In the genomic region with DNA sequence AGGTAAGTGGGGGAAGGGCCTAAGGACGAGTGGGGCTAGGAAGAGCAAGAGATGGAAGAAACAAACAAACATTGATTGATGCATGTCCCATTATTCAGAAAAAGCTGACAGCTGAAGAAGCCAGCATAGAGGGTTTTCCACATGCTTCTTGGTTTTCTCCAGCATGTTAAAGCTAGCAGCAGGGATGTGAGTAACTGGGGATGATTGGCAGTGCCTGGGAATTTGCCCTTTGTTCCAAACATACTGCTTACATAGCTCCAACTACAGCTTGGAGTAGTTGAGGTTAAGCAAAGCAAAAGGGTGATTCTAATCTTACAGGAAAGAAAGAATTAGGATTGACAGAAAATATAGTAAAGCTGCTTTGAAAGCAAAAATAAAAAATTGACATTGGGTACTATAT, we compare ENCODE assay signal across 1 cellular context.
TF ChIP-seq lines count a peak whose summit lies in the region.

No MANE protein-coding gene starts in this region.

TF ChIP-seq in WTC11, 78 proteins besides CTCF, POLR2A, EP300 and RAD21 (continued from another document):
- TF ChIP-seq, protein P1, sequence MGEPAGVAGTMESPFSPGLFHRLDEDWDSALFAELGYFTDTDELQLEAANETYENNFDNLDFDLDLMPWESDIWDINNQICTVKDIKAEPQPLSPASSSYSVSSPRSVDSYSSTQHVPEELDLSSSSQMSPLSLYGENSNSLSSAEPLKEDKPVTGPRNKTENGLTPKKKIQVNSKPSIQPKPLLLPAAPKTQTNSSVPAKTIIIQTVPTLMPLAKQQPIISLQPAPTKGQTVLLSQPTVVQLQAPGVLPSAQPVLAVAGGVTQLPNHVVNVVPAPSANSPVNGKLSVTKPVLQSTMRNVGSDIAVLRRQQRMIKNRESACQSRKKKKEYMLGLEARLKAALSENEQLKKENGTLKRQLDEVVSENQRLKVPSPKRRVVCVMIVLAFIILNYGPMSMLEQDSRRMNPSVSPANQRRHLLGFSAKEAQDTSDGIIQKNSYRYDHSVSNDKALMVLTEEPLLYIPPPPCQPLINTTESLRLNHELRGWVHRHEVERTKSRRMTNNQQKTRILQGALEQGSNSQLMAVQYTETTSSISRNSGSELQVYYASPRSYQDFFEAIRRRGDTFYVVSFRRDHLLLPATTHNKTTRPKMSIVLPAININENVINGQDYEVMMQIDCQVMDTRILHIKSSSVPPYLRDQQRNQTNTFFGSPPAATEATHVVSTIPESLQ (CRISPR knock-in tag; IDR thresholded peaks at IDR 0.05): no peak
